Comparison of ENCODE assay signal across 7 cellular contexts in the genomic region with DNA sequence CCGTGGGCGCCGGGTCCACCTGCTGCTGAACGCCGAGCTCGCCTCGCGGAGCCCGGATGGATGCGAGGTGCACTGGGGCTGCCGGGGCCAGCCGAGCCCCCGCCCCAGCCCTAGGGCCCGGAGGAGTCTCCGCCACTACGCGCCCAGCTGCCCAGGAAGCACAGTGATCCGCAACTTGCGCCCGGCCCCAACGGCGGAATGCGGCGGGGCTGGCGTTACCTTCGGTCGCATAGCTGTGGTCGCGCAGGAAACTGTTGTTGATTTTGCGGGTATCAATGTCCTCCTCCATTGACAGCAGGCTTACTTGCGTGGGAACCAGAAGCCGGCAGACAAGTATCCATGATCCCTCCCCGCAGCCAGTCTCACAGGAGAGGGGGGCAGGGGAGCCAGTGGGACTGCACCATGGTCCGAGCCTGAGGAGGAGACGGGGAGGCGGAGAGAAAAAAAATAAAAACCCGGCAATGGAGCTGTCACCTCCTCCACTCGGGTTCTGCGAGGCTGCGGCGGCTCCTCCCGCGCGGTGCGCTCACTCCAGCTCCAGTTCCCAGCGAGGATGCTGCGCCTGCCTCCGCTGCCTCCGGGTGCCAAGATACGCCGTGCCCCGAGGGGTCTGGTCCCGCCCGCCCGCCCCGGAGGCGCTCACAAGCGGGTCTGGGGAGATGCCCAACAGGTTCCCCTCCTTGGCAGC. TPM values are rescaled to one million over a fixed set of nuclear protein-coding genes. Genes with fewer than 3 reads are reported as not detected.
DNase-seq lines count a peak whose midpoint lies in the region; ATAC-seq and TF ChIP-seq lines count a peak whose summit lies in the region.

No MANE protein-coding gene starts in this region.

- peaks cover 8% of the 10 kb centered on the region for H3K4me1 ChIP-seq in MM.1S (ENCODE audit: low read length)
- H3K4me1 ChIP-seq in left ventricle myocardium inferior = peaks cover 21% of the 10 kb centered on the region
- peaks cover 6 to 10% of the 10 kb centered on the region in 2 experiments for H3K4me1 ChIP-seq in trophoblast cell (ENCODE audit: control insufficient read depth in 1 of 2, insufficient read depth in 2 of 2, low read length in 2 of 2)

- TF ChIP-seq CTCF in MM.1S (IDR thresholded peaks at IDR 0.05; ENCODE audit: low read length) (no peak), left ventricle myocardium inferior (IDR thresholded peaks at IDR 0.05; ENCODE audit: borderline replicate concordance) (no peak)

- intact Hi-C loops in left ventricle myocardium inferior (cut with micrococcal nuclease) = no loop called here

- no peaks in the 10 kb centered on the region for H3K79me1 ChIP-seq in trophoblast cell (ENCODE audit: low read length)

- H2BK5ac ChIP-seq in trophoblast cell (ENCODE audit: low read depth, low read length, poor library complexity) = no peak overlapping the region

- H3K23ac ChIP-seq in trophoblast cell (ENCODE audit: low read length) = no peak overlapping the region

- H3K79me2 ChIP-seq in MM.1S (ENCODE audit: low read length) (no peaks in the 10 kb centered on the region), trophoblast cell (ENCODE audit: control insufficient read depth, insufficient read depth, low read length, poor library complexity) (no peaks in the 10 kb centered on the region)

- WGBS in trophoblast cell (ENCODE audit: extremely low coverage, insufficient coverage, insufficient read length) = no CpG with 5 or more reads among the region's 58 CpGs

- H4K12ac ChIP-seq in trophoblast cell (ENCODE audit: low read depth, low read length) = no peak overlapping the region

- ATAC-seq in GM18909 (IDR thresholded peaks at IDR 0.05; ENCODE audit: poor library complexity, unreplicated experiment) (peak; percentile 42), GM19328 (IDR thresholded peaks at IDR 0.05; ENCODE audit: unreplicated experiment) (no peak)

- H3K27me3 ChIP-seq in MM.1S (replicated peaks; ENCODE audit: insufficient read depth, low read length) (peaks cover 9% of the 10 kb centered on the region), left ventricle myocardium inferior (ENCODE audit: low read depth) (peaks cover 84% of the 10 kb centered on the region), trophoblast cell (ENCODE audit: insufficient read depth, low read length) (peaks cover 8% of the 10 kb centered on the region)

- H3K36me3 Mint-ChIP-seq in activated naive CD4-positive, alpha-beta T cell treated with anti-CD3 and anti-CD28 coated beads, Interleukin-2, amount 50 U/mL, for 24 hours = peaks cover 3% of the 10 kb centered on the region

- no peaks in the 10 kb centered on the region for H3K9me3 Mint-ChIP-seq in activated naive CD4-positive, alpha-beta T cell treated with anti-CD3 and anti-CD28 coated beads, Interleukin-2, amount 50 U/mL, for 24 hours

- no peak overlapping the region for H4K91ac ChIP-seq in trophoblast cell (ENCODE audit: low read depth, low read length)

- peaks cover 18% of the 10 kb centered on the region for H3F3A ChIP-seq in MM.1S (ENCODE audit: insufficient read depth, low read length)

- H3K9ac ChIP-seq in MM.1S (ENCODE audit: low read length) = peak overlapping the region; percentile 47; the same call in 1 of the 2 replicates
- no peak overlapping the region for H3K9ac ChIP-seq in trophoblast cell (ENCODE audit: low read length)

- H3K4me1 Mint-ChIP-seq in activated naive CD4-positive, alpha-beta T cell treated with anti-CD3 and anti-CD28 coated beads, Interleukin-2, amount 50 U/mL, for 24 hours = peaks cover 7% of the 10 kb centered on the region

- H3K4me3 Mint-ChIP-seq in activated naive CD4-positive, alpha-beta T cell treated with anti-CD3 and anti-CD28 coated beads, Interleukin-2, amount 50 U/mL, for 24 hours = peak overlapping the region; percentile 84

- no peak overlapping the region for H3K4ac ChIP-seq in trophoblast cell (ENCODE audit: low read depth, low read length)

- H3K27ac ChIP-seq in MM.1S (ENCODE audit: low read length) (peak overlapping the region; percentile 39; the same call in 1 of the 2 replicates), left ventricle myocardium inferior (replicated peaks) (no peak overlapping the region), trophoblast cell (ENCODE audit: low read depth, low read length) (no peak overlapping the region)

- no peaks in the 10 kb centered on the region for H3K9me2 ChIP-seq in MM.1S (replicated peaks; ENCODE audit: insufficient read depth, low read length)

- H4K20me1 ChIP-seq in MM.1S (ENCODE audit: insufficient read depth, low read length) = no peaks in the 10 kb centered on the region

- peak overlapping the region; percentile 88 for H3K4me3 ChIP-seq in MM.1S (ENCODE audit: low read length)
- H3K4me3 ChIP-seq in left ventricle myocardium inferior = peak overlapping the region; percentile 64
- peak overlapping the region; percentile 75 for H3K4me3 ChIP-seq in trophoblast cell (ENCODE audit: low read depth, low read length)

- DNase-seq in MM.1S (peak; percentile 56), left ventricle myocardium inferior (no peak), trophoblast cell (peak; percentile 6 to 28), MV-4-11 (lab: John Stamatoyannopoulos, UW) (no peak)

- H3K9me3 ChIP-seq in MM.1S (replicated peaks; ENCODE audit: insufficient read depth, low read length) (no peaks in the 10 kb centered on the region), left ventricle myocardium inferior (replicated peaks) (no peaks in the 10 kb centered on the region), trophoblast cell (ENCODE audit: insufficient read depth, low read depth, low read length) (no peaks in the 10 kb centered on the region)

- no peak overlapping the region for H4K8ac ChIP-seq in trophoblast cell (ENCODE audit: low read depth, low read length)

- peaks cover 15% of the 10 kb centered on the region for H3K27me3 Mint-ChIP-seq in activated naive CD4-positive, alpha-beta T cell treated with anti-CD3 and anti-CD28 coated beads, Interleukin-2, amount 50 U/mL, for 24 hours

- H3K14ac ChIP-seq in trophoblast cell (ENCODE audit: low read length) = no peak overlapping the region

- H2AK5ac ChIP-seq in trophoblast cell (ENCODE audit: low read length) = no peak overlapping the region

- no peaks in the 10 kb centered on the region for H3K36me3 ChIP-seq in MM.1S (replicated peaks; ENCODE audit: insufficient read depth, low read length)
- no peaks in the 10 kb centered on the region for H3K36me3 ChIP-seq in left ventricle myocardium inferior
- H3K36me3 ChIP-seq in trophoblast cell (ENCODE audit: control insufficient read depth in 1 of 2, insufficient read depth in 2 of 2, low read length in 2 of 2) = no peaks in the 10 kb centered on the region

- H2AFZ ChIP-seq in MM.1S (ENCODE audit: low read length) (peak overlapping the region; percentile 75), trophoblast cell (ENCODE audit: insufficient read depth, low read length, poor library complexity) (no peak overlapping the region)

- H3K18ac ChIP-seq in trophoblast cell (ENCODE audit: low read length) = no peak overlapping the region

- H3K27ac Mint-ChIP-seq in activated naive CD4-positive, alpha-beta T cell treated with anti-CD3 and anti-CD28 coated beads, Interleukin-2, amount 50 U/mL, for 24 hours = no peak overlapping the region

- H3K4me2 ChIP-seq in MM.1S (ENCODE audit: low read depth, low read length) (peak overlapping the region; percentile 98), trophoblast cell (ENCODE audit: low read length) (peak overlapping the region; percentile 84)

- no peak overlapping the region for H2BK120ac ChIP-seq in trophoblast cell (ENCODE audit: insufficient read depth, low read length, poor library complexity)

- no peak overlapping the region for H2BK12ac ChIP-seq in trophoblast cell (ENCODE audit: low read length)

RNA-seq across cellular contexts. Expression of gene PPP2R2B, which starts 0.6 kb away (rescaled TPM):
- 0.11 TPM for total RNA-seq in left ventricle myocardium inferior
- polyA plus RNA-seq in trophoblast cell (2013) = 3.2 and 3.3 TPM in 2 replicates

Comparison
In these comparisons a context has a peak if more than half of its experiments do, and no peak if none do; other contexts are left out.
1. DNase-seq: peak in MM.1S (single experiment) and trophoblast cell (2 of 2); none in left ventricle myocardium inferior (single experiment) and MV-4-11 (single experiment).
2. Peak in every context shown above with its lines, with median percentiles within 50 percentile points of each other: H3K4me3 ChIP-seq.